21 cellular contexts compared by ENCODE assay signal in genomic region chr16:85719605-85720318, GRCh38. TPM values are rescaled to one million over a fixed set of nuclear protein-coding genes. Genes with fewer than 3 reads are reported as not detected.
DNase-seq lines count a peak whose midpoint lies in the region; ATAC-seq and TF ChIP-seq lines count a peak whose summit lies in the region.
"Had no signal": no experiment of that assay in that cellular context is flagged by ENCODE, and none has a peak within 500 bp of the region (broad histone marks: within the 10 kb centered on the region; RNA-seq: fewer than 3 reads in every experiment).

No MANE protein-coding gene starts in this region.

- POLR2A ChIA-PET in RWPE1 (lab: Yijun Ruan, JAX; ENCODE audit: low non-redundant PET): no interaction called here

- no peaks in the 10 kb centered on the region for H3K9me3 ChIP-seq in prostate gland
- H3K9me3 ChIP-seq: Peyer's patch, SK-N-SH had no signal

- 69% methylated on average over 12 of the region's 12 CpGs for WGBS in prostate gland

- intact Hi-C loops in prostate gland (cut with DNase I): loop anchor here (5.0 to 10.0 kb wide), 4 partner anchors 47 to 442 kb away; no protein-coding TSS in a partner anchor

- CTCF ChIA-PET in RWPE1 (lab: Yijun Ruan, JAX): interaction anchor here (0.6 to 1.3 kb wide), 4 partner anchors 23 to 369 kb away, joined by 3 to 7 read pairs (median 4); no protein-coding TSS in a partner anchor

- DNase-seq in DMS53 (lab: John Stamatoyannopoulos, UW) (peak; percentile 23), DMS53 treated with DMSO at 0.1 percent for 48 hours (lab: John Stamatoyannopoulos, UW; ENCODE audit: unreplicated experiment) (no peak), RWPE1 (ENCODE audit: low spot score) (no peak), epithelial cell of prostate (ENCODE audit: low read depth, low spot score) (no peak), prostate gland (ENCODE audit: low spot score) (no peak), iPS-NIHi11 (ENCODE audit: low spot score) (no peak)
- no peak for DNase-seq in activated CD4-positive, alpha-beta T cell treated with anti-CD3 and anti-CD28 coated beads for 1 hour
- DNase-seq: CD8-positive, alpha-beta memory T cell; H9; Karpas-422; NCI-H1092 treated with DMSO at 0.1 percent for 48 hours; NCI-H1436 treated with DMSO at 0.1 percent for 48 hours; NCI-H187 treated with DMSO at 0.1 percent for 48 hours; NCI-H2107; NCI-H446; NCI-H524 treated with DMSO at 0.1 percent for 48 hours; SK-N-SH; SW 1271 had no signal

- no peaks in the 10 kb centered on the region for H3K4me1 ChIP-seq in prostate gland (replicated peaks)

- ATAC-seq in HG02678 (IDR thresholded peaks at IDR 0.05; ENCODE audit: unreplicated experiment): no peak

- H3K36me3 ChIP-seq in prostate gland: no peaks in the 10 kb centered on the region
- H3K36me3 ChIP-seq: Peyer's patch had no signal

- TF ChIP-seq POLR2A in prostate gland (IDR thresholded peaks at IDR 0.05): no peak

- H3K27ac ChIP-seq in RWPE1 (peak overlapping the region; percentile 96), epithelial cell of prostate (peak overlapping the region; percentile 69), prostate gland (peak overlapping the region; percentile 35 to 51)
- H3K27ac ChIP-seq: 22Rv1 had no signal

- no peak for TF ChIP-seq CTCF in RWPE1 (conservative IDR thresholded peaks at IDR 0.05; ENCODE audit: low read depth)
- TF ChIP-seq CTCF in prostate gland (IDR thresholded peaks at IDR 0.05): no peak

- H3K27me3 ChIP-seq in prostate gland (replicated peaks; ENCODE audit: insufficient read depth): no peaks in the 10 kb centered on the region
- H3K27me3 ChIP-seq: Peyer's patch had no signal

- no peak overlapping the region for H3K4me3 ChIP-seq in prostate gland
- H3K4me3 ChIP-seq: Peyer's patch had no signal

RNA-seq across cellular contexts. Expression of gene GINS2, which starts 31.0 kb away (rescaled TPM):
- 1 to 10 TPM; 4.5 to 6.2 TPM for total RNA-seq in prostate gland

RNA-seq across cellular contexts. Expression of gene C16orf74, which starts 31.1 kb away (rescaled TPM):
- total RNA-seq in prostate gland: 10 to 100 TPM; 17.4 to 19.3 TPM

Comparison
In these comparisons a context has a peak if more than half of its experiments do, and no peak if none do; other contexts are left out.
1. H3K27ac ChIP-seq: peak in every context shown above with its lines; median percentile 96 in RWPE1; 69 in epithelial cell of prostate; 43 in prostate gland.